ENCODE assay signal across 17 cellular contexts in genomic region chr10:131178521-131178920, GRCh38.
"Had no signal": no experiment of that assay in that cellular context is flagged by ENCODE, and none has a peak within 500 bp of the region (broad histone marks: within the 10 kb centered on the region; RNA-seq: fewer than 3 reads in every experiment).

No MANE protein-coding gene starts in this region.

- H3K27ac Mint-ChIP-seq: activated CD8-positive, alpha-beta T cell treated with anti-CD3 and anti-CD28 coated beads, Interleukin-2, amount 10 ng/mL, durations not matched to agents 7 days and 5 days; activated naive CD8-positive, alpha-beta T cell treated with anti-CD3 and anti-CD28 coated beads, Interleukin-2, amount 50 U/mL, for 24 hours; naive B cell; stimulated activated naive CD8-positive, alpha-beta T cell treated with anti-CD3 and anti-CD28 coated beads, Interleukin-15, Interleukin-2, amounts not matched to agents 100 ng/mL and 50 ng/mL, for 24 hours had no signal

- H3K27me3 Mint-ChIP-seq: activated naive CD8-positive, alpha-beta T cell treated with anti-CD3 and anti-CD28 coated beads, Interleukin-2, amount 50 U/mL, for 24 hours; stimulated activated naive CD8-positive, alpha-beta T cell treated with anti-CD3 and anti-CD28 coated beads, Interleukin-15, Interleukin-2, amounts not matched to agents 100 ng/mL and 50 ng/mL, for 24 hours had no signal

- H3K4me1 Mint-ChIP-seq: activated naive CD8-positive, alpha-beta T cell treated with anti-CD3 and anti-CD28 coated beads, Interleukin-2, amount 50 U/mL, for 24 hours; naive B cell had no signal

- DNase-seq: activated CD4-positive, alpha-beta T cell treated with anti-CD3 and anti-CD28 coated beads for 1 hour; activated CD4-positive, alpha-beta T cell treated with anti-CD3 and anti-CD28 coated beads, Interleukin-2, amount 50 U/mL, for 1 hour; activated CD8-positive, alpha-beta T cell treated with anti-CD3 and anti-CD28 coated beads, Interleukin-2, amount 10 ng/mL, durations not matched to agents 7 days and 5 days; activated naive CD4-positive, alpha-beta T cell treated with anti-CD3 and anti-CD28 coated beads, Interleukin-2, amount 50 U/mL, for 16 hours; activated naive CD8-positive, alpha-beta T cell treated with anti-CD3 and anti-CD28 coated beads, Interleukin-2, amount 50 U/mL, for 24 hours; activated T-cell treated with anti-CD3 and anti-CD28 coated beads, Interleukin-2, amount 50 U/mL, for 48 hours; cortex of kidney; foreskin keratinocyte; lower lobe of right lung; mesendoderm; naive B cell; stimulated activated CD4-positive, alpha-beta T cell treated with anti-CD3 and anti-CD28 coated beads, Interleukin-12 subunit alpha, Interleukin-12 subunit beta, amount 100 ng/mL, for 4 hours; stimulated activated CD4-positive, alpha-beta T cell treated with anti-CD3 and anti-CD28 coated beads, Interleukin-4, amount 100 ng/mL, for 4 hours; T-helper 1 cell had no signal

- H3K36me3 Mint-ChIP-seq: naive B cell had no signal

- FAIRE-seq: endometrium, urothelium cell line had no signal

- H3K4me3 Mint-ChIP-seq: activated CD8-positive, alpha-beta T cell treated with anti-CD3 and anti-CD28 coated beads, Interleukin-2, amount 10 ng/mL, durations not matched to agents 7 days and 5 days; activated naive CD8-positive, alpha-beta T cell treated with anti-CD3 and anti-CD28 coated beads, Interleukin-2, amount 50 U/mL, for 24 hours; naive B cell; stimulated activated naive CD8-positive, alpha-beta T cell treated with anti-CD3 and anti-CD28 coated beads, Interleukin-15, Interleukin-2, amounts not matched to agents 100 ng/mL and 50 ng/mL, for 24 hours had no signal
